Comparison of ENCODE assay signal across 8 cellular contexts in genomic region chr13:91346848-91347211, GRCh38. TPM values are rescaled to one million over a fixed set of nuclear protein-coding genes. Genes with fewer than 3 reads are reported as not detected.
DNase-seq lines count a peak whose midpoint lies in the region; ATAC-seq, FAIRE-seq and TF ChIP-seq lines count a peak whose summit lies in the region.

No MANE protein-coding gene starts in this region.

- no peaks in the 10 kb centered on the region for H3K9me3 ChIP-seq in upper lobe of left lung

- peak overlapping the region; percentile 95 to 99 (median 95) for H3K4me3 Mint-ChIP-seq in nephron

- H3K36me3 Mint-ChIP-seq in nephron (ENCODE audit: low read depth) = peaks cover 29% of the 10 kb centered on the region

- peak overlapping the region; percentile 86 to 98 (median 98) for H3K27ac Mint-ChIP-seq in nephron

- peak overlapping the region in 3 of 4 donors; percentile 90 to 98 (median 95) for H3K27ac ChIP-seq in upper lobe of left lung

- FAIRE-seq in D721Med (lab: Jason Lieb, UNC) = no peak

- H3K4me3 ChIP-seq in GM12875 (ENCODE audit: low read depth, low read length) = peak overlapping the region; percentile 88
- peak overlapping the region; percentile 53 for H3K4me3 ChIP-seq in epithelial cell of esophagus (ENCODE audit: low read length)
- peak overlapping the region; percentile 12 to 94 (median 90) for H3K4me3 ChIP-seq in upper lobe of left lung

- TF ChIP-seq EP300 in upper lobe of left lung (IDR thresholded peaks at IDR 0.05) = no peak

- in situ Hi-C loops in KBM-7 (cut with MboI; ENCODE audit: low pct_unique_long_range_greater_than_20kb, low sequenced_read_pairs) = no loop called here

- no peak for TF ChIP-seq POLR2A in upper lobe of left lung (IDR thresholded peaks at IDR 0.05)

- 2 to 4% methylated on average over 10 to 11 of the region's 11 CpGs for WGBS in upper lobe of left lung, 2 donors

- peak; percentile 79 for DNase-seq in KBM-7
- DNase-seq in activated CD4-positive, alpha-beta T cell treated with anti-CD3 and anti-CD28 coated beads, Interleukin-2, amount 50 U/mL, for 24 hours (ENCODE audit: low read depth in 1 of 2, low spot score in 1 of 2) = peak; percentile 35 to 49
- peak; percentile 21 for DNase-seq in epithelial cell of esophagus (ENCODE audit: low read depth)
- DNase-seq in upper lobe of left lung = no peak
- DNase-seq in D721Med (ENCODE audit: insufficient read length, low spot score) = no peak

- H3K9me3 Mint-ChIP-seq in nephron = no peaks in the 10 kb centered on the region

- H3K27me3 ChIP-seq in upper lobe of left lung = no peaks in the 10 kb centered on the region

- ATAC-seq in GM21737 (IDR thresholded peaks at IDR 0.05; ENCODE audit: unreplicated experiment) = peak; percentile 25
- no peak for ATAC-seq in upper lobe of left lung (ENCODE audit: low FRiP score in 2 of 2)

- H3K4me1 ChIP-seq in upper lobe of left lung = peaks cover 12 to 30% (median 26%) of the 10 kb centered on the region in 4 donors

- peaks cover 0 to 15% (median 6%) of the 10 kb centered on the region in 4 donors for H3K36me3 ChIP-seq in upper lobe of left lung

- peaks cover 19% of the 10 kb centered on the region for H3K27me3 Mint-ChIP-seq in nephron (ENCODE audit: low read depth)

- TF ChIP-seq CTCF in GM12875 (IDR thresholded peaks at IDR 0.05; ENCODE audit: borderline replicate concordance, insufficient read depth, low read depth, low read length) = no peak
- TF ChIP-seq CTCF in epithelial cell of esophagus (IDR thresholded peaks at IDR 0.05; ENCODE audit: insufficient read depth, low read depth, low read length, missing control alignments) = no peak
- no peak for TF ChIP-seq CTCF in nephron (IDR thresholded peaks at IDR 0.05; ENCODE audit: unreplicated experiment in 3 of 3)
- no peak for TF ChIP-seq CTCF in upper lobe of left lung (IDR thresholded peaks at IDR 0.05)
- no peak for TF ChIP-seq CTCF in D721Med (IDR thresholded peaks at IDR 0.05; ENCODE audit: insufficient read depth, missing control alignments)

- H3K4me1 Mint-ChIP-seq in nephron = peaks cover 28% of the 10 kb centered on the region

RNA-seq across cellular contexts. Expression of gene MIR17HG, which starts 0.7 kb away (rescaled TPM):
- 1 to 10 TPM in 5 of 6 donors, not detected in 1; 3.1 to 4.5 (median 4.2) TPM for total RNA-seq in upper lobe of left lung

RNA-seq across cellular contexts. Expression of gene GPC5, which starts 51.6 kb away (rescaled TPM):
- total RNA-seq in upper lobe of left lung = 10 to 100 TPM in 4 of 6 donors, 1 to 10 TPM in 2; 7.6 to 51.4 (median 12.8) TPM

Comparison
In these comparisons a context has a peak if more than half of its experiments do, and no peak if none do; other contexts are left out.
1. DNase-seq: peak in KBM-7 (single experiment), activated CD4-positive, alpha-beta T cell treated with anti-CD3 and anti-CD28 coated beads, Interleukin-2, amount 50 U/mL, for 24 hours (2 of 2) and epithelial cell of esophagus (single experiment); none in upper lobe of left lung (0 of 2) and D721Med (single experiment).
2. Peak in every context shown above with its lines, with median percentiles within 50 percentile points of each other: H3K4me3 ChIP-seq.